Comparison of ENCODE assay signal across 14 cellular contexts in genomic region chr2:20473128-20473527, GRCh38.
"Had no signal": no experiment of that assay in that cellular context is flagged by ENCODE, and none has a peak within 500 bp of the region (broad histone marks: within the 10 kb centered on the region; RNA-seq: fewer than 3 reads in every experiment).

No MANE protein-coding gene starts in this region.

- H3K4me3 Mint-ChIP-seq: activated CD4-positive, alpha-beta memory T cell treated with anti-CD3 and anti-CD28 coated beads for 36 hours; activated naive CD4-positive, alpha-beta T cell treated with anti-CD3 and anti-CD28 coated beads for 36 hours; activated T-helper 1 cell treated with anti-CD3 and anti-CD28 coated beads, Interleukin-12 subunit alpha, Interleukin-12 subunit beta, Interleukin-2, Interleukin-4 antibody, amounts not matched to agents 30 ng/mL and 10 ng/mL and 1 ng/mL, durations not matched to agents 14 hours and 24 hours and 36 hours; naive thymus-derived CD8-positive, alpha-beta T cell; stimulated activated naive CD8-positive, alpha-beta T cell treated with anti-CD3 and anti-CD28 coated beads, Interleukin-15, amount 100 ng/mL, for 72 hours had no signal

- H3K4me3 ChIP-seq: adrenal gland, mucosa of descending colon had no signal

- ATAC-seq: mucosa of descending colon; naive thymus-derived CD8-positive, alpha-beta T cell; stimulated activated naive CD8-positive, alpha-beta T cell treated with anti-CD3 and anti-CD28 coated beads, Interleukin-15, amount 100 ng/mL, for 72 hours had no signal

- DNase-seq: activated CD4-positive, alpha-beta memory T cell treated with anti-CD3 and anti-CD28 coated beads for 36 hours; activated CD4-positive, CD25-positive, alpha-beta regulatory T cell treated with anti-CD3 and anti-CD28 coated beads, Interleukin-2, amount 50 U/mL, for 72 hours; activated CD8-positive, alpha-beta memory T cell treated with anti-CD3 and anti-CD28 coated beads, Interleukin-2, amount 50 U/mL, for 4 hours; activated naive CD4-positive, alpha-beta T cell treated with anti-CD3 and anti-CD28 coated beads for 36 hours; central memory CD4-positive, alpha-beta T cell; hippocampal formation; mucosa of descending colon; naive thymus-derived CD8-positive, alpha-beta T cell; occipital lobe; stimulated activated CD4-positive, alpha-beta T cell treated with anti-CD3 and anti-CD28 coated beads, Interleukin-2, amount 100 ng/mL, for 48 hours; stimulated activated naive CD8-positive, alpha-beta T cell treated with anti-CD3 and anti-CD28 coated beads, Interleukin-15, amount 100 ng/mL, for 72 hours had no signal

- H3K9me3 ChIP-seq: adrenal gland, mucosa of descending colon had no signal

- H3K27ac Mint-ChIP-seq: activated CD4-positive, alpha-beta memory T cell treated with anti-CD3 and anti-CD28 coated beads for 36 hours; activated naive CD4-positive, alpha-beta T cell treated with anti-CD3 and anti-CD28 coated beads for 36 hours; activated T-helper 1 cell treated with anti-CD3 and anti-CD28 coated beads, Interleukin-12 subunit alpha, Interleukin-12 subunit beta, Interleukin-2, Interleukin-4 antibody, amounts not matched to agents 30 ng/mL and 10 ng/mL and 1 ng/mL, durations not matched to agents 14 hours and 24 hours and 36 hours; naive thymus-derived CD8-positive, alpha-beta T cell; progenitor cell of endocrine pancreas; stimulated activated naive CD8-positive, alpha-beta T cell treated with anti-CD3 and anti-CD28 coated beads, Interleukin-15, amount 100 ng/mL, for 72 hours had no signal

- H3K36me3 Mint-ChIP-seq: activated CD4-positive, alpha-beta memory T cell treated with anti-CD3 and anti-CD28 coated beads for 36 hours; naive thymus-derived CD8-positive, alpha-beta T cell had no signal

- H3K9me3 Mint-ChIP-seq: activated CD4-positive, alpha-beta memory T cell treated with anti-CD3 and anti-CD28 coated beads for 36 hours; activated naive CD4-positive, alpha-beta T cell treated with anti-CD3 and anti-CD28 coated beads for 36 hours; activated T-helper 1 cell treated with anti-CD3 and anti-CD28 coated beads, Interleukin-12 subunit alpha, Interleukin-12 subunit beta, Interleukin-2, Interleukin-4 antibody, amounts not matched to agents 30 ng/mL and 10 ng/mL and 1 ng/mL, durations not matched to agents 14 hours and 24 hours and 36 hours; naive thymus-derived CD8-positive, alpha-beta T cell had no signal

- H3K27me3 ChIP-seq: adrenal gland had no signal

- H3K27me3 Mint-ChIP-seq: activated CD4-positive, alpha-beta memory T cell treated with anti-CD3 and anti-CD28 coated beads for 36 hours had no signal
